1 cellular context compared by ENCODE assay signal in the genomic region with DNA sequence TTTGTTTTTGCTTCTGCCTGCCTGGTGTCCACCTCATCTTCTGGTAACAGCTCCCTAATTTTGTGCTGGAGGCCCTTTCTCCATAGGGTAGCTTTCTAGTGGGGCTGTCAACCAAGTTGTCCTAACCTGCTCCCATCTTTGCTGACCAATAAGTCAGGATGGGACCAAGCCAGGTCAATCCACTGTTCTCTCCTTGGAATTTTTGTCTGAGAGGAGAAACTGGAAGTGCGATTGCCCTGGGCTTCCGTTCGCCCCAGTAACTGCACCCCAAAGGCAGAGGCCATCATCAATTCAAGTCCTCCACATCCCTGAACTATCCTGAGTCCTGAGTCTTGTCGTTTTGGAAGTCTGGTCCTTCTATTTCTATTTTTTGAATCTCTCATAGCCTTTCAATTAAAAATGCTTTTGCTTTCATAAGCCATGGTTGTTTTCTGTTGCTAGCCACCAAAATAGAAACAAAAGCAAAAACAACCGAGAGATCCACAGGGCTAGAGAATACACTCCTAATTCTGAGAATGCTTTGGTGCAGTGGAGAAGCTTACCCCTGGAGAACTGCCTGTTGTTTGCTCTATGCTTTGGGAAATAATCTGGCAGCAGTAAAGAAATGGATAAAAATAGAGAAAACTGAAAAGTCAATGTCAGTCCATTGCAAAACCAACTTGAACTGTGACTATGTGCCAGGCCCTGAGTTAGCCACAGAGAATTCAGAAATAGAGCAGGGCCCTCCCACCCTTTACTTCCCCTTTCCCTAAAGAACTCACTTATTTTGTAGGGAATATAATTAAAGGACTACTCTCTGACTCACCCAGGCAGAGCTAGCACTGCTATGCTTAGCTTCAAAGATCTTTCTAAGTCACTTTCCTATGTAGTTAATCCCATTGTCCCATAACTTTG.
TF ChIP-seq lines count a peak whose summit lies in the region.

No MANE protein-coding gene starts in this region.

TF ChIP-seq in GM12878, 131 proteins besides CTCF, POLR2A, EP300 and RAD21 (continued from another document):
- TF ChIP-seq MYB (IDR thresholded peaks at IDR 0.05; ENCODE audit: borderline replicate concordance, low read depth, low read length) = no peak
- TF ChIP-seq ASH2L (IDR thresholded peaks at IDR 0.05; ENCODE audit: borderline replicate concordance, low read depth) = peak; percentile 29; the same call in 1 of the 2 replicates
- TF ChIP-seq, protein P1, sequence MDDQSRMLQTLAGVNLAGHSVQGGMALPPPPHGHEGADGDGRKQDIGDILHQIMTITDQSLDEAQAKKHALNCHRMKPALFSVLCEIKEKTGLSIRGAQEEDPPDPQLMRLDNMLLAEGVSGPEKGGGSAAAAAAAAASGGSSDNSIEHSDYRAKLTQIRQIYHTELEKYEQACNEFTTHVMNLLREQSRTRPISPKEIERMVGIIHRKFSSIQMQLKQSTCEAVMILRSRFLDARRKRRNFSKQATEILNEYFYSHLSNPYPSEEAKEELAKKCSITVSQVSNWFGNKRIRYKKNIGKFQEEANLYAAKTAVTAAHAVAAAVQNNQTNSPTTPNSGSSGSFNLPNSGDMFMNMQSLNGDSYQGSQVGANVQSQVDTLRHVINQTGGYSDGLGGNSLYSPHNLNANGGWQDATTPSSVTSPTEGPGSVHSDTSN (IDR thresholded peaks at IDR 0.05; ENCODE audit: insufficient replicate concordance, low read depth, low read length) = no peak
- TF ChIP-seq, protein P2, sequence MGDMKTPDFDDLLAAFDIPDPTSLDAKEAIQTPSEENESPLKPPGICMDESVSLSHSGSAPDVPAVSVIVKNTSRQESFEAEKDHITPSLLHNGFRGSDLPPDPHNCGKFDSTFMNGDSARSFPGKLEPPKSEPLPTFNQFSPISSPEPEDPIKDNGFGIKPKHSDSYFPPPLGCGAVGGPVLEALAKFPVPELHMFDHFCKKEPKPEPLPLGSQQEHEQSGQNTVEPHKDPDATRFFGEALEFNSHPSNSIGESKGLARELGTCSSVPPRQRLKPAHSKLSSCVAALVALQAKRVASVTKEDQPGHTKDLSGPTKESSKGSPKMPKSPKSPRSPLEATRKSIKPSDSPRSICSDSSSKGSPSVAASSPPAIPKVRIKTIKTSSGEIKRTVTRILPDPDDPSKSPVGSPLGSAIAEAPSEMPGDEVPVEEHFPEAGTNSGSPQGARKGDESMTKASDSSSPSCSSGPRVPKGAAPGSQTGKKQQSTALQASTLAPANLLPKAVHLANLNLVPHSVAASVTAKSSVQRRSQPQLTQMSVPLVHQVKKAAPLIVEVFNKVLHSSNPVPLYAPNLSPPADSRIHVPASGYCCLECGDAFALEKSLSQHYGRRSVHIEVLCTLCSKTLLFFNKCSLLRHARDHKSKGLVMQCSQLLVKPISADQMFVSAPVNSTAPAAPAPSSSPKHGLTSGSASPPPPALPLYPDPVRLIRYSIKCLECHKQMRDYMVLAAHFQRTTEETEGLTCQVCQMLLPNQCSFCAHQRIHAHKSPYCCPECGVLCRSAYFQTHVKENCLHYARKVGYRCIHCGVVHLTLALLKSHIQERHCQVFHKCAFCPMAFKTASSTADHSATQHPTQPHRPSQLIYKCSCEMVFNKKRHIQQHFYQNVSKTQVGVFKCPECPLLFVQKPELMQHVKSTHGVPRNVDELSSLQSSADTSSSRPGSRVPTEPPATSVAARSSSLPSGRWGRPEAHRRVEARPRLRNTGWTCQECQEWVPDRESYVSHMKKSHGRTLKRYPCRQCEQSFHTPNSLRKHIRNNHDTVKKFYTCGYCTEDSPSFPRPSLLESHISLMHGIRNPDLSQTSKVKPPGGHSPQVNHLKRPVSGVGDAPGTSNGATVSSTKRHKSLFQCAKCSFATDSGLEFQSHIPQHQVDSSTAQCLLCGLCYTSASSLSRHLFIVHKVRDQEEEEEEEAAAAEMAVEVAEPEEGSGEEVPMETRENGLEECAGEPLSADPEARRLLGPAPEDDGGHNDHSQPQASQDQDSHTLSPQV (IDR thresholded peaks at IDR 0.05) = no peak
- TF ChIP-seq IKZF2 (IDR thresholded peaks at IDR 0.05) = 0 out of 4 replicates have a peak, but pooled peaks of 1 of the 2 experiments have one; percentile 33
- TF ChIP-seq SMAD1 (IDR thresholded peaks at IDR 0.05; ENCODE audit: low read depth, partially characterized antibody) = no peak
- TF ChIP-seq PML (IDR thresholded peaks at IDR 0.05; ENCODE audit: low read length) = no peak
